33 cellular contexts compared by ENCODE assay signal in genomic region chr17:28189667-28190066, GRCh38.
DNase-seq lines count a peak whose midpoint lies in the region; ATAC-seq and TF ChIP-seq lines count a peak whose summit lies in the region.
"Had no signal": no experiment of that assay in that cellular context is flagged by ENCODE, and none has a peak within 500 bp of the region (broad histone marks: within the 10 kb centered on the region; RNA-seq: fewer than 3 reads in every experiment).

No MANE protein-coding gene starts in this region.

- no peak for ATAC-seq in stimulated activated naive CD8-positive, alpha-beta T cell treated with anti-CD3 and anti-CD28 coated beads, Interleukin-15, amount 100 ng/mL, for 72 hours
- ATAC-seq: natural killer cell treated with Interleukin-12 subunit alpha and Interleukin-12 subunit beta and Interleukin-15 and Interleukin-18, amount 100 ng/mL, for 72 hours; Right ventricle myocardium inferior had no signal

- H3K36me3 ChIP-seq in mesodermal cell (ENCODE audit: control insufficient read depth, insufficient read depth, low read length): peaks cover 62% of the 10 kb centered on the region

- no peak for TF ChIP-seq CTCF in GM13976 (IDR thresholded peaks at IDR 0.05; ENCODE audit: borderline replicate concordance, control extremely low read depth, extremely low read depth, insufficient read depth, missing control alignments)

- H3K27me3 Mint-ChIP-seq in stimulated activated naive CD8-positive, alpha-beta T cell treated with anti-CD3 and anti-CD28 coated beads, Interleukin-15, Interleukin-2, amounts not matched to agents 100 ng/mL and 50 ng/mL, for 24 hours: no peaks in the 10 kb centered on the region
- H3K27me3 Mint-ChIP-seq in stimulated activated naive CD8-positive, alpha-beta T cell treated with anti-CD3 and anti-CD28 coated beads, Interleukin-15, amount 100 ng/mL, for 72 hours: no peaks in the 10 kb centered on the region
- H3K27me3 Mint-ChIP-seq: activated CD4-positive, alpha-beta T cell treated with anti-CD3 and anti-CD28 coated beads, Interleukin-2, amount 10 ng/mL, durations not matched to agents 24 days and 14 days; activated naive CD8-positive, alpha-beta T cell treated with anti-CD3 and anti-CD28 coated beads for 36 hours; natural killer cell treated with Interleukin-12 subunit alpha and Interleukin-12 subunit beta and Interleukin-15 and Interleukin-18, amount 100 ng/mL, for 72 hours had no signal

- H3K4me3 Mint-ChIP-seq in stimulated activated naive CD8-positive, alpha-beta T cell treated with anti-CD3 and anti-CD28 coated beads, Interleukin-15, Interleukin-2, amounts not matched to agents 100 ng/mL and 50 ng/mL, for 24 hours: no peak overlapping the region
- no peak overlapping the region for H3K4me3 Mint-ChIP-seq in stimulated activated naive CD8-positive, alpha-beta T cell treated with anti-CD3 and anti-CD28 coated beads, Interleukin-15, amount 100 ng/mL, for 72 hours
- H3K4me3 Mint-ChIP-seq: activated CD4-positive, alpha-beta T cell treated with anti-CD3 and anti-CD28 coated beads, Interleukin-2, amount 10 ng/mL, durations not matched to agents 24 days and 14 days; activated naive CD8-positive, alpha-beta T cell treated with anti-CD3 and anti-CD28 coated beads for 36 hours; endodermal cell; natural killer cell treated with Interleukin-12 subunit alpha and Interleukin-12 subunit beta and Interleukin-15 and Interleukin-18, amount 100 ng/mL, for 72 hours had no signal

- H3K9me3 ChIP-seq in mesodermal cell (ENCODE audit: control insufficient read depth, low read length): peaks cover 6% of the 10 kb centered on the region
- H3K9me3 ChIP-seq: MG63, spleen, stomach, tibial artery, vagina had no signal

- peaks cover 10% of the 10 kb centered on the region for H3K4me1 ChIP-seq in mesodermal cell (ENCODE audit: control insufficient read depth, insufficient read depth, low read length, poor library complexity, severe bottlenecking)
- H3K4me1 ChIP-seq: tibial artery, vagina had no signal

- peaks cover 7% of the 10 kb centered on the region for H3K4me1 Mint-ChIP-seq in stimulated activated naive CD8-positive, alpha-beta T cell treated with anti-CD3 and anti-CD28 coated beads, Interleukin-15, Interleukin-2, amounts not matched to agents 100 ng/mL and 50 ng/mL, for 24 hours (ENCODE audit: low read depth)
- no peaks in the 10 kb centered on the region for H3K4me1 Mint-ChIP-seq in stimulated activated naive CD8-positive, alpha-beta T cell treated with anti-CD3 and anti-CD28 coated beads, Interleukin-15, amount 100 ng/mL, for 72 hours
- H3K4me1 Mint-ChIP-seq: activated CD4-positive, alpha-beta T cell treated with anti-CD3 and anti-CD28 coated beads, Interleukin-2, amount 10 ng/mL, durations not matched to agents 24 days and 14 days; activated naive CD8-positive, alpha-beta T cell treated with anti-CD3 and anti-CD28 coated beads for 36 hours had no signal

- WGBS in mesodermal cell (ENCODE audit: insufficient coverage in 2 of 2), 2 experiments: 75 to 93% methylated on average over 2 to 3 of the region's 5 CpGs

- no peak overlapping the region for H3K4me3 ChIP-seq in mesodermal cell (ENCODE audit: extremely low read depth, insufficient read depth, low read length, poor library complexity, severe bottlenecking)
- H3K4me3 ChIP-seq: hepatocyte, lung, MG63, spleen, stomach, tibial artery, vagina had no signal

- in situ Hi-C loops in GM13976 (cut with MboI; ENCODE audit: low sequenced_read_pairs, unreplicated experiment): no loop called here

- peaks cover 36% of the 10 kb centered on the region for H3K36me3 Mint-ChIP-seq in stimulated activated naive CD8-positive, alpha-beta T cell treated with anti-CD3 and anti-CD28 coated beads, Interleukin-15, Interleukin-2, amounts not matched to agents 100 ng/mL and 50 ng/mL, for 24 hours (ENCODE audit: low read depth)

- H3K27ac Mint-ChIP-seq in stimulated activated naive CD8-positive, alpha-beta T cell treated with anti-CD3 and anti-CD28 coated beads, Interleukin-15, Interleukin-2, amounts not matched to agents 100 ng/mL and 50 ng/mL, for 24 hours: peak overlapping the region; percentile 34
- H3K27ac Mint-ChIP-seq in stimulated activated naive CD8-positive, alpha-beta T cell treated with anti-CD3 and anti-CD28 coated beads, Interleukin-15, amount 100 ng/mL, for 72 hours: peak overlapping the region in 1 of 2 donors; percentile 6
- H3K27ac Mint-ChIP-seq: activated CD4-positive, alpha-beta T cell treated with anti-CD3 and anti-CD28 coated beads, Interleukin-2, amount 10 ng/mL, durations not matched to agents 24 days and 14 days; activated naive CD8-positive, alpha-beta T cell treated with anti-CD3 and anti-CD28 coated beads for 36 hours; endodermal cell had no signal

- H3K9me3 Mint-ChIP-seq in stimulated activated naive CD8-positive, alpha-beta T cell treated with anti-CD3 and anti-CD28 coated beads, Interleukin-15, Interleukin-2, amounts not matched to agents 100 ng/mL and 50 ng/mL, for 24 hours: no peaks in the 10 kb centered on the region
- H3K9me3 Mint-ChIP-seq in stimulated activated naive CD8-positive, alpha-beta T cell treated with anti-CD3 and anti-CD28 coated beads, Interleukin-15, amount 100 ng/mL, for 72 hours: no peaks in the 10 kb centered on the region
- H3K9me3 Mint-ChIP-seq: natural killer cell treated with Interleukin-12 subunit alpha and Interleukin-12 subunit beta and Interleukin-15 and Interleukin-18, amount 100 ng/mL, for 72 hours had no signal

- no peak for DNase-seq in stimulated activated naive CD8-positive, alpha-beta T cell treated with anti-CD3 and anti-CD28 coated beads, Interleukin-15, amount 100 ng/mL, for 72 hours
- no peak for DNase-seq in caudate nucleus (lab: John Stamatoyannopoulos, UW)
- DNase-seq in NAMALWA (ENCODE audit: low spot score): no peak
- DNase-seq in GM13976 (ENCODE audit: low spot score): no peak
- no peak for DNase-seq in NCI-H146 (lab: John Stamatoyannopoulos, UW)
- DNase-seq: activated CD4-positive, alpha-beta T cell treated with anti-CD3 and anti-CD28 coated beads, Interleukin-2, amount 10 ng/mL, durations not matched to agents 24 days and 14 days; activated effector memory CD4-positive, alpha-beta T cell treated with Interleukin-2 at 50 U/mL for 16 hours; activated naive CD8-positive, alpha-beta T cell treated with anti-CD3 and anti-CD28 coated beads for 36 hours; endodermal cell; KG1; kidney glomerular epithelial cell; MG63; NCI-H1105 treated with DMSO at 0.1 percent for 48 hours; NCI-H2029; NCI-H526 treated with DMSO at 0.1 percent for 48 hours; posterior cingulate gyrus; right cardiac atrium; spleen; stimulated activated CD4-positive, alpha-beta T cell treated with anti-CD3 and anti-CD28 coated beads, Interleukin-2, amount 100 ng/mL, for 24 hours; stimulated activated CD8-positive, alpha-beta memory T cell treated with anti-CD3 and anti-CD28 coated beads, Interleukin-4, amount 100 ng/mL, for 48 hours; stomach; T-helper 2 cell; tibial artery; WERI-Rb-1 had no signal

- peak overlapping the region; percentile 41 for H3K27ac ChIP-seq in caudate nucleus (ENCODE audit: low read depth, low read length)
- H3K27ac ChIP-seq in mesodermal cell (ENCODE audit: low read depth, low read length, severe bottlenecking): peak overlapping the region; percentile 51
- H3K27ac ChIP-seq in temporal lobe (ENCODE audit: low read depth, low read length): peak overlapping the region; percentile 11
- H3K27ac ChIP-seq: C4-2B, hepatocyte, stomach, tibial artery, vagina, WERI-Rb-1 had no signal
